In genomic region chr19:36196249-36196648, GRCh38 we compare ENCODE assay signal across 25 cellular contexts. TPM values are rescaled to one million over a fixed set of nuclear protein-coding genes. Genes with fewer than 3 reads are reported as not detected.
"Had no signal": no experiment of that assay in that cellular context is flagged by ENCODE, and none has a peak within 500 bp of the region (broad histone marks: within the 10 kb centered on the region; RNA-seq: fewer than 3 reads in every experiment).

No MANE protein-coding gene starts in this region.

- H2AFZ ChIP-seq: hepatocyte had no signal

- H3K27me3 ChIP-seq: brain microvascular endothelial cell, hepatocyte, sigmoid colon, thyroid gland had no signal

- H3K4me3 ChIP-seq: hepatocyte, sigmoid colon, thyroid gland had no signal

- H3K4me2 ChIP-seq: hepatocyte had no signal

- H3K27ac ChIP-seq: brain microvascular endothelial cell, hepatocyte, sigmoid colon, thyroid gland, VCaP had no signal

- H3K4me1 ChIP-seq: sigmoid colon, thyroid gland had no signal

- ATAC-seq: activated CD8-positive, alpha-beta T cell treated with anti-CD3 and anti-CD28 coated beads for 36 hours; activated naive CD8-positive, alpha-beta T cell treated with anti-CD3 and anti-CD28 coated beads, Interleukin-2, amount 50 U/mL, for 24 hours; left ventricle myocardium superior; natural killer cell had no signal

- H3K9me3 ChIP-seq: sigmoid colon, thyroid gland had no signal

- DNase-seq: activated CD4-positive, alpha-beta T cell treated with anti-CD3 and anti-CD28 coated beads, Interleukin-2, amount 10 ng/mL, durations not matched to agents 7 days and 5 days; activated CD4-positive, CD25-positive, alpha-beta regulatory T cell treated with anti-CD3 and anti-CD28 coated beads, Interleukin-2, amount 50 U/mL, for 72 hours; activated CD8-positive, alpha-beta T cell treated with anti-CD3 and anti-CD28 coated beads for 36 hours; activated gamma-delta T cell; activated naive CD4-positive, alpha-beta T cell treated with anti-CD3 and anti-CD28 coated beads, Interleukin-2, amount 50 U/mL, for 16 hours; activated naive CD8-positive, alpha-beta T cell treated with anti-CD3 and anti-CD28 coated beads, Interleukin-2, amount 50 U/mL, for 24 hours; anterior cingulate cortex; brain microvascular endothelial cell; caudate nucleus; effector CD8-positive, alpha-beta T cell; erythroblast; foreskin fibroblast; glutamatergic neuron; immature natural killer cell; left ventricle myocardium superior; mammary epithelial cell; midbrain; natural killer cell; sigmoid colon; stimulated activated CD4-positive, alpha-beta T cell treated with anti-CD3 and anti-CD28 coated beads, Interleukin-4, amount 100 ng/mL, for 1 hour; stimulated activated naive CD4-positive, alpha-beta T cell treated with Interleukin-2 at 50 U/mL for 16 hours; thyroid gland had no signal

RNA-seq across cellular contexts. Expression of gene COX7A1, which starts 44.0 kb away (rescaled TPM):
- total RNA-seq: activated CD4-positive, alpha-beta T cell treated with anti-CD3 and anti-CD28 coated beads, Interleukin-2, amount 10 ng/mL, durations not matched to agents 7 days and 5 days; activated CD8-positive, alpha-beta T cell treated with anti-CD3 and anti-CD28 coated beads for 36 hours; activated T-helper 1 cell treated with anti-CD3 and anti-CD28 coated beads, Interleukin-12 subunit alpha, Interleukin-12 subunit beta, Interleukin-2, Interleukin-4 antibody, amounts not matched to agents 30 ng/mL and 10 ng/mL and 1 ng/mL, durations not matched to agents 14 hours and 24 hours and 36 hours; hepatocyte; natural killer cell had no signal
- polyA plus RNA-seq: hepatocyte, immature natural killer cell, mammary epithelial cell had no signal
